ENCODE assay signal across 16 cellular contexts in the genomic region with DNA sequence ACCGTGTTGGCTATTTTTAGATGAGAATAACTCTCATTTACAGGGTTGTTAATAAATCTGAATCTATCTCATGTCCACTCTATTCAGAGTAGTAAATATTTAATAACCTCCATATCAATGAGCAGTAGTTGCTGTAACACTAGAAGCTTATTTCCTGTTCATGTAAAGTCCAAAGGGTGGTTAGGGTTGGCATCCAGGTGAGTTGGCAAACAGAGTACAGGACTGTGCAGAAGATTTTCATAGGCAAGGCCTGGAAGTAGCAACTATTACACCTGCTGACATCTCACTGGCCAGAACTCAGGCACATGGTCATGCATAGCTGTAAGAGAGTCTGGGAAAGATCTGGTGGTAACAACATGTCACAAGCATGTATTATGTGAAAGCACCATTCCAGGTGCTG.
"Had no signal": no experiment of that assay in that cellular context is flagged by ENCODE, and none has a peak within 500 bp of the region (broad histone marks: within the 10 kb centered on the region; RNA-seq: fewer than 3 reads in every experiment).

No MANE protein-coding gene starts in this region.

- H3K27ac ChIP-seq: adrenal gland, coronary artery, right atrium auricular region, thoracic aorta had no signal

- FAIRE-seq: endothelial cell of umbilical vein had no signal

- H3K9me3 ChIP-seq: adrenal gland, right atrium auricular region, thoracic aorta had no signal

- ATAC-seq: WTC11 had no signal

- H3K36me3 ChIP-seq: adrenal gland, right atrium auricular region, thoracic aorta had no signal

- DNase-seq: activated CD4-positive, alpha-beta memory T cell treated with anti-CD3 and anti-CD28 coated beads, Interleukin-2, amount 10 ng/mL, durations not matched to agents 7 days and 5 days; activated CD4-positive, alpha-beta T cell treated with anti-CD3 and anti-CD28 coated beads for 4 hours; activated T-cell treated with anti-CD3 and anti-CD28 coated beads, Interleukin-2, amount 50 U/mL, for 24 hours; adrenal gland; effector CD8-positive, alpha-beta T cell; foreskin fibroblast; glutamatergic neuron; hypothalamus; nephron progenitor cell; occipital lobe had no signal

- H3K4me2 ChIP-seq: smooth muscle cell had no signal

- H3K4me1 ChIP-seq: adrenal gland, right atrium auricular region had no signal

- H3K4me3 ChIP-seq: adrenal gland, coronary artery, right atrium auricular region, smooth muscle cell, thoracic aorta had no signal

- H3K27me3 ChIP-seq: adrenal gland, right atrium auricular region had no signal
